In genomic region chr12:71795901-71796300, GRCh38 we compare ENCODE assay signal across 26 cellular contexts. TPM values are rescaled to one million over a fixed set of nuclear protein-coding genes. Genes with fewer than 3 reads are reported as not detected.
A peak's percentile ranks its signal among the peaks of the same experiment; 100 is the strongest.
DNase-seq lines count a peak whose midpoint lies in the region; ATAC-seq, FAIRE-seq and TF ChIP-seq lines count a peak whose summit lies in the region.
"Had no signal": no experiment of that assay in that cellular context is flagged by ENCODE, and none has a peak within 500 bp of the region (broad histone marks: within the 10 kb centered on the region; RNA-seq: fewer than 3 reads in every experiment).

No MANE protein-coding gene starts in this region.

- H3K9ac ChIP-seq in Loucy (ENCODE audit: low read depth, low read length, poor library complexity, severe bottlenecking): no peak overlapping the region
- H3K9ac ChIP-seq in endothelial cell of umbilical vein (replicated peaks; ENCODE audit: extremely low read depth, insufficient read depth, low read length): no peak overlapping the region
- H3K9ac ChIP-seq: BLaER1 treated with 17β-estradiol and CSF1 and Interleukin-3, amounts not matched to agents 10 nM and 100 nM; GM23248 had no signal

- H2AFZ ChIP-seq in Loucy (ENCODE audit: low read length): no peak overlapping the region
- H2AFZ ChIP-seq in endothelial cell of umbilical vein (ENCODE audit: low read depth, low read length): no peak overlapping the region
- H2AFZ ChIP-seq: GM23248 had no signal

- peaks cover 5% of the 10 kb centered on the region for H3K9me1 ChIP-seq in endothelial cell of umbilical vein (replicated peaks; ENCODE audit: control insufficient read depth, extremely low read depth, insufficient read depth, low read length)

- no peaks in the 10 kb centered on the region for H3F3A ChIP-seq in Loucy (ENCODE audit: low read depth)

- H3K79me2 ChIP-seq in Loucy (ENCODE audit: insufficient read depth, low read length) (no peaks in the 10 kb centered on the region), endothelial cell of umbilical vein (ENCODE audit: control insufficient read depth, insufficient read depth, low read length) (no peaks in the 10 kb centered on the region)

- H3K4me3 ChIP-seq in A673 (ENCODE audit: low read depth, low read length, poor library complexity, severe bottlenecking): no peak overlapping the region
- peak overlapping the region; percentile 28 for H3K4me3 ChIP-seq in Loucy (ENCODE audit: low read length, poor library complexity, severe bottlenecking)
- H3K4me3 ChIP-seq in endothelial cell of umbilical vein (replicated peaks in 1 of 3; ENCODE audit: insufficient read depth in 1 of 3, low read depth in 1 of 3, low read length in 3 of 3): no peak overlapping the region
- H3K4me3 ChIP-seq: BLaER1 treated with 17β-estradiol and CSF1 and Interleukin-3, amounts not matched to agents 10 nM and 100 nM; GM12878; GM23248 had no signal

- POLR2A ChIA-PET in A673 (lab: Charles Lee; ENCODE audit: low non-redundant PET) (no interaction called here), endothelial cell of umbilical vein (lab: Charles Lee) (interaction anchor here (1.0 kb wide), 1 partner anchor 18 kb away, joined by 3 read pairs; no protein-coding TSS in a partner anchor), HEK293T (lab: Yijun Ruan, JAX) (no interaction called here)

- dilution Hi-C loops in endothelial cell of umbilical vein (cut with MboI; ENCODE audit: extremely low pct_ligation_motif_present, low sequenced_read_pairs): no loop called here

- TF ChIP-seq CTCF in A673 (conservative IDR thresholded peaks at IDR 0.05; ENCODE audit: low read depth, low read length): no peak
- TF ChIP-seq CTCF in Loucy (conservative IDR thresholded peaks at IDR 0.05; ENCODE audit: low read length): no peak
- TF ChIP-seq CTCF in VCaP (conservative IDR thresholded peaks at IDR 0.05): no peak
- TF ChIP-seq CTCF in endothelial cell of umbilical vein (IDR thresholded peaks at IDR 0.05; ENCODE audit: extremely low read depth in 1 of 2, insufficient read depth in 1 of 2, low read depth in 1 of 2, low read length in 2 of 2): no peak

- DNase-seq in A673 (ENCODE audit: low spot score) (peak; percentile 76), endothelial cell of umbilical vein (ENCODE audit: low read depth, low spot score) (peak; percentile 26), NCI-H1694 (lab: John Stamatoyannopoulos, UW) (no peak), HEK293T (ENCODE audit: extremely low spot score) (no peak)
- DNase-seq: ACHN; AML-193; BE2C; CD4-positive, alpha-beta T cell; CD8-positive, alpha-beta memory T cell; DMS 273 treated with DMSO at 0.1 percent for 48 hours; DMS79; EL; GDM1; GM23248; H7; HCEC 1CT had no signal

- ATAC-seq in HG03175 (IDR thresholded peaks at IDR 0.05; ENCODE audit: unreplicated experiment): no peak
- ATAC-seq: GM12878 had no signal

- H4K20me1 ChIP-seq in Loucy (ENCODE audit: insufficient read depth, low read length, poor library complexity, severe bottlenecking) (no peaks in the 10 kb centered on the region), endothelial cell of umbilical vein (replicated peaks; ENCODE audit: control insufficient read depth, extremely low read depth, insufficient read depth, low read length) (no peaks in the 10 kb centered on the region)

- peaks cover 52% of the 10 kb centered on the region for H3K4me1 ChIP-seq in A673 (ENCODE audit: insufficient read depth, low read length, poor library complexity, severe bottlenecking)
- peaks cover 21% of the 10 kb centered on the region for H3K4me1 ChIP-seq in Loucy (ENCODE audit: insufficient read depth, low read length, poor library complexity, severe bottlenecking)
- peaks cover 13% of the 10 kb centered on the region for H3K4me1 ChIP-seq in endothelial cell of umbilical vein (ENCODE audit: control insufficient read depth, extremely low read depth, insufficient read depth, low read length)
- H3K4me1 ChIP-seq: BE2C had no signal

- no TSS peak for BruUV-seq in A673 (replicated peaks; lab: Mats Ljungman, UMichigan)
- BruUV-seq in endothelial cell of umbilical vein (replicated peaks; lab: Mats Ljungman, UMichigan): no TSS peak

- H3K9me2 ChIP-seq in Loucy (replicated peaks; ENCODE audit: low read depth, low read length): no peaks in the 10 kb centered on the region

- H3K36me3 ChIP-seq in A673 (ENCODE audit: insufficient read depth, low read length, poor library complexity, severe bottlenecking): no peaks in the 10 kb centered on the region
- no peaks in the 10 kb centered on the region for H3K36me3 ChIP-seq in Loucy (ENCODE audit: insufficient read depth, low read length)
- H3K36me3 ChIP-seq in endothelial cell of umbilical vein (ENCODE audit: control insufficient read depth in 2 of 2, extremely low read depth in 1 of 2, insufficient read depth in 2 of 2, low read length in 2 of 2): no peaks in the 10 kb centered on the region
- H3K36me3 ChIP-seq: BE2C had no signal

- H3K9me3 ChIP-seq in A673 (ENCODE audit: low read depth, low read length, poor library complexity, severe bottlenecking) (peaks cover 6% of the 10 kb centered on the region), Loucy (ENCODE audit: insufficient read depth, low read depth, low read length) (no peaks in the 10 kb centered on the region), endothelial cell of umbilical vein (replicated peaks; ENCODE audit: control insufficient read depth, insufficient read depth, low read length) (no peaks in the 10 kb centered on the region)
- H3K9me3 ChIP-seq: BE2C had no signal

- CTCF ChIA-PET in A673 (lab: Charles Lee): interaction anchor here (0.6 kb wide), 1 partner anchor 82 kb away, joined by 5 read pairs; no protein-coding TSS in a partner anchor
- CTCF ChIA-PET in endothelial cell of umbilical vein (lab: Charles Lee): interaction anchor here (0.9 to 2.7 kb wide), 5 partner anchors 9 to 159 kb away, joined by 3 to 23 read pairs (median 5); partner anchors contain the start of gene TPH2
- CTCF ChIA-PET in HEK293T (lab: Yijun Ruan, JAX): no interaction called here

- TF ChIP-seq POLR2A in endothelial cell of umbilical vein (IDR thresholded peaks at IDR 0.05; ENCODE audit: low read depth, low read length): no peak

- intact Hi-C loops in A673 (cut with micrococcal nuclease; ENCODE audit: unreplicated experiment) (loop anchor here (5.0 kb wide), 1 partner anchor 81 kb away; no protein-coding TSS in a partner anchor), endothelial cell of umbilical vein (cut with micrococcal nuclease) (no loop called here)

- H3K27ac ChIP-seq in A673 (ENCODE audit: low read depth, low read length, poor library complexity, severe bottlenecking): peak overlapping the region; percentile 56
- H3K27ac ChIP-seq in VCaP: peak overlapping the region; percentile 71
- H3K27ac ChIP-seq in endothelial cell of umbilical vein (ENCODE audit: insufficient read depth, low read depth, low read length): no peak overlapping the region
- H3K27ac ChIP-seq: 22Rv1; BLaER1 treated with 17β-estradiol and CSF1 and Interleukin-3, amounts not matched to agents 10 nM and 100 nM; GM23248 had no signal

- FAIRE-seq in endothelial cell of umbilical vein (lab: Jason Lieb, UNC): peak; percentile 40
- FAIRE-seq: A204.1, D721Med, GM12878, GM19239, H1 had no signal

- no peaks in the 10 kb centered on the region for H3K27me3 ChIP-seq in A673 (replicated peaks; ENCODE audit: insufficient read depth, low read depth, low read length, poor library complexity)
- no peaks in the 10 kb centered on the region for H3K27me3 ChIP-seq in Loucy (ENCODE audit: insufficient read depth, low read length, poor library complexity, severe bottlenecking)
- H3K27me3 ChIP-seq in endothelial cell of umbilical vein (ENCODE audit: control insufficient read depth in 2 of 2, insufficient read depth in 2 of 2, low read length in 2 of 2): no peaks in the 10 kb centered on the region
- H3K27me3 ChIP-seq: BE2C; BLaER1 treated with 17β-estradiol and CSF1 and Interleukin-3, amounts not matched to agents 10 nM and 100 nM had no signal

- peak overlapping the region; percentile 56 for H3K4me2 ChIP-seq in Loucy (ENCODE audit: low read depth, low read length, poor library complexity, severe bottlenecking)
- H3K4me2 ChIP-seq in endothelial cell of umbilical vein (ENCODE audit: insufficient read depth, low read length): no peak overlapping the region

TF ChIP-seq in endothelial cell of umbilical vein, 7 proteins besides CTCF, POLR2A, EP300 and RAD21 (continues in another document):
- TF ChIP-seq FOS (IDR thresholded peaks at IDR 0.05; ENCODE audit: borderline replicate concordance, insufficient read depth, low read length) (no peak), POLR2AphosphoS5 (IDR thresholded peaks at IDR 0.05; ENCODE audit: insufficient read depth, low read depth, low read length) (no peak)

TF ChIP-seq in HEK293T, 16 proteins besides CTCF, POLR2A, EP300 and RAD21 (continues in another document):
- TF ChIP-seq FOXA1 (IDR thresholded peaks at IDR 0.05) (no peak), ARNT (IDR thresholded peaks at IDR 0.05) (no peak), NFRKB (IDR thresholded peaks at IDR 0.05) (no peak)

RNA-seq across cellular contexts. Expression of gene RAB21, which starts 41.2 kb away (rescaled TPM):
- total RNA-seq in A673 (2021): 105 and 109 TPM in 2 replicates
- total RNA-seq in endothelial cell of umbilical vein: 44.8 and 49.6 TPM in 2 replicates
- polyA plus RNA-seq in endothelial cell of umbilical vein: 1.8 and 1.9 TPM in 2 replicates
- polyA plus RNA-seq in endothelial cell of umbilical vein (2011; cell fraction: cytosol; rRNA removed): 6.9 and 7.2 TPM in 2 replicates
- 7.2 and 11.4 TPM in 2 replicates for polyA plus RNA-seq in endothelial cell of umbilical vein (2011; cell fraction: nucleus; rRNA removed)
- polyA plus RNA-seq in endothelial cell of umbilical vein (2012): 36.1 and 51.2 TPM in 2 replicates
- 6.6 and 8.5 TPM in 2 replicates for polyA minus RNA-seq in endothelial cell of umbilical vein
- 8.6 TPM for polyA minus RNA-seq in endothelial cell of umbilical vein (2011; cell fraction: cytosol; rRNA and poly(A)+ RNA removed)
- polyA minus RNA-seq in endothelial cell of umbilical vein (2011; cell fraction: nucleus; rRNA and poly(A)+ RNA removed): 6.9 and 11.2 TPM in 2 replicates

RNA-seq across cellular contexts. Expression of gene TBC1D15, which starts 43.7 kb away (rescaled TPM):
- total RNA-seq in A673 (2021) (138 and 160 TPM in 2 replicates), endothelial cell of umbilical vein (29.6 and 32.7 TPM in 2 replicates)
- polyA plus RNA-seq in endothelial cell of umbilical vein: 8.3 and 11.7 TPM in 2 replicates
- polyA plus RNA-seq in endothelial cell of umbilical vein (2011; cell fraction: cytosol; rRNA removed): 12.7 and 13.0 TPM in 2 replicates
- polyA plus RNA-seq in endothelial cell of umbilical vein (2011; cell fraction: nucleus; rRNA removed): 31.7 and 38.5 TPM in 2 replicates
- polyA plus RNA-seq in endothelial cell of umbilical vein (2012): 25.6 and 29.0 TPM in 2 replicates
- 16.3 and 23.9 TPM in 2 replicates for polyA minus RNA-seq in endothelial cell of umbilical vein
- 19.2 TPM for polyA minus RNA-seq in endothelial cell of umbilical vein (2011; cell fraction: cytosol; rRNA and poly(A)+ RNA removed)
- polyA minus RNA-seq in endothelial cell of umbilical vein (2011; cell fraction: nucleus; rRNA and poly(A)+ RNA removed): 34.9 and 49.5 TPM in 2 replicates

Comparison
In these comparisons a context has a peak if more than half of its experiments do, and no peak if none do; other contexts are left out.
1. DNase-seq: peak in A673 (single experiment) and endothelial cell of umbilical vein (single experiment); none in NCI-H1694 (single experiment) and HEK293T (single experiment).